In genomic region chr20:3572151-3572550, GRCh38 we compare ENCODE assay signal across 20 cellular contexts.
DNase-seq lines count a peak whose midpoint lies in the region; ATAC-seq, FAIRE-seq and TF ChIP-seq lines count a peak whose summit lies in the region.
"Had no signal": no experiment of that assay in that cellular context is flagged by ENCODE, and none has a peak within 500 bp of the region (broad histone marks: within the 10 kb centered on the region; RNA-seq: fewer than 3 reads in every experiment).

No MANE protein-coding gene starts in this region.

- dilution Hi-C loops in endothelial cell of umbilical vein (cut with MboI; ENCODE audit: extremely low pct_ligation_motif_present, low sequenced_read_pairs) = no loop called here

- peak; percentile 16 for DNase-seq in GM03348 (ENCODE audit: low spot score)
- DNase-seq in RKO (ENCODE audit: low spot score) = peak; percentile 44
- peak; percentile 24 for DNase-seq in endothelial cell of umbilical vein (ENCODE audit: low read depth, low spot score)
- no peak for DNase-seq in osteoblast (ENCODE audit: insufficient read length, low spot score, missing footprints)
- DNase-seq in lower lobe of right lung = no peak
- no peak for DNase-seq in NCI-H146 treated with DMSO at 0.1 percent for 48 hours (lab: John Stamatoyannopoulos, UW; ENCODE audit: unreplicated experiment)
- no peak for DNase-seq in WERI-Rb-1
- DNase-seq in C1 segment of cervical spinal cord (lab: John Stamatoyannopoulos, UW) = no peak
- DNase-seq: DMS153, NCI-H1092, NCI-H1694 treated with DMSO at 0.1 percent for 48 hours, NCI-H446 treated with DMSO at 0.1 percent for 48 hours, NCI-H82, SHP77 treated with DMSO at 0.1 percent for 48 hours had no signal

- FAIRE-seq in endothelial cell of umbilical vein (lab: Jason Lieb, UNC) = no peak
- FAIRE-seq: GM12891, K562 had no signal

- no peak overlapping the region for H3K9ac ChIP-seq in endothelial cell of umbilical vein (replicated peaks; ENCODE audit: extremely low read depth, insufficient read depth, low read length)
- H3K9ac ChIP-seq: BLaER1 had no signal

- no peak for TF ChIP-seq POLR2A in endothelial cell of umbilical vein (IDR thresholded peaks at IDR 0.05; ENCODE audit: low read depth, low read length)

- no peaks in the 10 kb centered on the region for H3K9me1 ChIP-seq in endothelial cell of umbilical vein (replicated peaks; ENCODE audit: control insufficient read depth, extremely low read depth, insufficient read depth, low read length)

- intact Hi-C loops in endothelial cell of umbilical vein (cut with micrococcal nuclease) = no loop called here
- intact Hi-C loops in lower lobe of right lung (cut with DNase I) = no loop called here

- H3K4me2 ChIP-seq in endothelial cell of umbilical vein (ENCODE audit: insufficient read depth, low read length) (no peak overlapping the region), osteoblast (ENCODE audit: insufficient read depth, low read length) (no peak overlapping the region)
- H3K4me2 ChIP-seq: BLaER1 had no signal

- CTCF ChIA-PET in endothelial cell of umbilical vein (lab: Charles Lee) = no interaction called here

- H3K4me3 ChIP-seq in endothelial cell of umbilical vein (replicated peaks in 1 of 3; ENCODE audit: insufficient read depth in 1 of 3, low read depth in 1 of 3, low read length in 3 of 3) (no peak overlapping the region), osteoblast (ENCODE audit: insufficient read depth, low read length) (no peak overlapping the region), lower lobe of right lung (no peak overlapping the region), WERI-Rb-1 (ENCODE audit: low read depth, low read length) (no peak overlapping the region)
- H3K4me3 ChIP-seq: BLaER1, K562 had no signal

- no peak overlapping the region for H3K27ac ChIP-seq in endothelial cell of umbilical vein (ENCODE audit: insufficient read depth, low read depth, low read length)
- H3K27ac ChIP-seq in osteoblast (ENCODE audit: low read depth, low read length) = peak overlapping the region; percentile 42
- H3K27ac ChIP-seq in lower lobe of right lung = no peak overlapping the region
- H3K27ac ChIP-seq in WERI-Rb-1 = no peak overlapping the region
- H3K27ac ChIP-seq: BLaER1, HL-60 had no signal

- no peaks in the 10 kb centered on the region for H3K4me1 ChIP-seq in endothelial cell of umbilical vein (ENCODE audit: control insufficient read depth, extremely low read depth, insufficient read depth, low read length)
- no peaks in the 10 kb centered on the region for H3K4me1 ChIP-seq in osteoblast (ENCODE audit: insufficient read depth, low read length)
- H3K4me1 ChIP-seq in lower lobe of right lung = no peaks in the 10 kb centered on the region
- H3K4me1 ChIP-seq: BLaER1 had no signal

- H3K79me2 ChIP-seq in endothelial cell of umbilical vein (ENCODE audit: control insufficient read depth, insufficient read depth, low read length) (no peaks in the 10 kb centered on the region), osteoblast (ENCODE audit: insufficient read depth, low read length) (no peaks in the 10 kb centered on the region)

- POLR2A ChIA-PET in endothelial cell of umbilical vein (lab: Charles Lee) = no interaction called here

- TF ChIP-seq CTCF in endothelial cell of umbilical vein (IDR thresholded peaks at IDR 0.05; ENCODE audit: extremely low read depth in 1 of 2, insufficient read depth in 1 of 2, low read depth in 1 of 2, low read length in 2 of 2) (no peak), osteoblast (IDR thresholded peaks at IDR 0.05; ENCODE audit: extremely low read depth, low read depth, low read length) (no peak), lower lobe of right lung (IDR thresholded peaks at IDR 0.05) (no peak), WERI-Rb-1 (IDR thresholded peaks at IDR 0.05; ENCODE audit: low read depth, low read length) (no peak)

- H2AFZ ChIP-seq in endothelial cell of umbilical vein (ENCODE audit: low read depth, low read length) (no peak overlapping the region), osteoblast (ENCODE audit: low read length) (no peak overlapping the region)

- H3K27me3 ChIP-seq in endothelial cell of umbilical vein (ENCODE audit: control insufficient read depth in 2 of 2, insufficient read depth in 2 of 2, low read length in 2 of 2) (no peaks in the 10 kb centered on the region), osteoblast (ENCODE audit: insufficient read depth, low read length) (no peaks in the 10 kb centered on the region), lower lobe of right lung (ENCODE audit: low read depth) (no peaks in the 10 kb centered on the region), WERI-Rb-1 (ENCODE audit: insufficient read depth, low read depth, severe bottlenecking) (no peaks in the 10 kb centered on the region)
- H3K27me3 ChIP-seq: BLaER1 had no signal

- no TSS peak for BruUV-seq in endothelial cell of umbilical vein (replicated peaks; lab: Mats Ljungman, UMichigan)

- no peak for ATAC-seq in lower lobe of right lung
- ATAC-seq: HCT116, K562, Panc1 had no signal

- H3K9me3 ChIP-seq in endothelial cell of umbilical vein (replicated peaks; ENCODE audit: control insufficient read depth, insufficient read depth, low read length) (no peaks in the 10 kb centered on the region), osteoblast (ENCODE audit: low read depth, low read length) (no peaks in the 10 kb centered on the region), lower lobe of right lung (no peaks in the 10 kb centered on the region), WERI-Rb-1 (ENCODE audit: severe bottlenecking) (no peaks in the 10 kb centered on the region)
- H3K9me3 ChIP-seq: BLaER1 had no signal

- no peaks in the 10 kb centered on the region for H4K20me1 ChIP-seq in endothelial cell of umbilical vein (replicated peaks; ENCODE audit: control insufficient read depth, extremely low read depth, insufficient read depth, low read length)
- H4K20me1 ChIP-seq in osteoblast (ENCODE audit: insufficient read depth, low read length) = no peaks in the 10 kb centered on the region
- H4K20me1 ChIP-seq: BLaER1 had no signal

- peaks cover 0 to 2% of the 10 kb centered on the region in 2 experiments for H3K36me3 ChIP-seq in endothelial cell of umbilical vein (ENCODE audit: control insufficient read depth in 2 of 2, extremely low read depth in 1 of 2, insufficient read depth in 2 of 2, low read length in 2 of 2)
- H3K36me3 ChIP-seq in osteoblast (ENCODE audit: insufficient read depth, low read length) = peaks cover 11% of the 10 kb centered on the region
- H3K36me3 ChIP-seq in lower lobe of right lung = peaks cover 54% of the 10 kb centered on the region
- H3K36me3 ChIP-seq in WERI-Rb-1 = no peaks in the 10 kb centered on the region; the same call in none of the 2 replicates

TF ChIP-seq in endothelial cell of umbilical vein, 7 proteins besides CTCF, POLR2A, EP300 and RAD21:
- TF ChIP-seq POLR2AphosphoS5 (IDR thresholded peaks at IDR 0.05; ENCODE audit: insufficient read depth, low read depth, low read length) (no peak), JUN (IDR thresholded peaks at IDR 0.05; ENCODE audit: borderline replicate concordance, insufficient read depth, insufficient read length, low read depth) (no peak), MAX (IDR thresholded peaks at IDR 0.05; ENCODE audit: insufficient read depth, insufficient read length) (no peak), FOS (IDR thresholded peaks at IDR 0.05; ENCODE audit: borderline replicate concordance, insufficient read depth, low read length) (no peak)

Comparison
In these comparisons a context has a peak if more than half of its experiments do, and no peak if none do; other contexts are left out.
1. DNase-seq: peak in GM03348 (single experiment), RKO (single experiment) and endothelial cell of umbilical vein (single experiment); none in osteoblast (single experiment), lower lobe of right lung (single experiment), NCI-H146 treated with DMSO at 0.1 percent for 48 hours (single experiment), WERI-Rb-1 (single experiment) and C1 segment of cervical spinal cord (0 of 14).